10 cellular contexts compared by ENCODE assay signal in genomic region chr7:16419859-16420258, GRCh38. TPM values are rescaled to one million over a fixed set of nuclear protein-coding genes. Genes with fewer than 3 reads are reported as not detected.
DNase-seq lines count a peak whose midpoint lies in the region; ATAC-seq and TF ChIP-seq lines count a peak whose summit lies in the region.
"Had no signal": no experiment of that assay in that cellular context is flagged by ENCODE, and none has a peak within 500 bp of the region (broad histone marks: within the 10 kb centered on the region; RNA-seq: fewer than 3 reads in every experiment).

No MANE protein-coding gene starts in this region.

- H3K27me3 Mint-ChIP-seq in progenitor cell of endocrine pancreas: no peaks in the 10 kb centered on the region

- no TSS peak for BruUV-seq in Panc1 (replicated peaks; lab: Mats Ljungman, UMichigan)

- H3K36me3 ChIP-seq in DOHH2 (ENCODE audit: control insufficient read depth, low read length) (no peaks in the 10 kb centered on the region), Panc1 (ENCODE audit: control insufficient read depth, insufficient read depth, low read length) (no peaks in the 10 kb centered on the region)
- H3K36me3 ChIP-seq: ovary had no signal

- no peaks in the 10 kb centered on the region for H4K20me1 ChIP-seq in DOHH2 (ENCODE audit: control insufficient read depth, insufficient read depth, low read depth, low read length)

- H3K4me1 Mint-ChIP-seq in progenitor cell of endocrine pancreas (ENCODE audit: low read depth): peaks cover 18% of the 10 kb centered on the region

- no peaks in the 10 kb centered on the region for H3K9me2 ChIP-seq in DOHH2 (replicated peaks; ENCODE audit: control insufficient read depth, low read length)

- H3K27me3 ChIP-seq in DOHH2 (ENCODE audit: control insufficient read depth, low read length): no peaks in the 10 kb centered on the region
- H3K27me3 ChIP-seq in Panc1 (ENCODE audit: control insufficient read depth, insufficient read depth, low read length): no peaks in the 10 kb centered on the region
- H3K27me3 ChIP-seq: ovary had no signal

- no peaks in the 10 kb centered on the region; the same call in 1 of the 2 replicates for H3F3A ChIP-seq in DOHH2 (ENCODE audit: control insufficient read depth, insufficient read depth)

- intact Hi-C loops in Panc1 (cut with micrococcal nuclease; ENCODE audit: unreplicated experiment): no loop called here

- H3K36me3 Mint-ChIP-seq in progenitor cell of endocrine pancreas (ENCODE audit: insufficient read depth): no peaks in the 10 kb centered on the region

- peak overlapping the region; percentile 84 for H3K4me3 ChIP-seq in DOHH2 (ENCODE audit: low read length)
- peak overlapping the region; percentile 65 to 80 for H3K4me3 ChIP-seq in Panc1 (ENCODE audit: low read depth in 2 of 2, low read length in 2 of 2)
- H3K4me3 ChIP-seq in epithelial cell of proximal tubule (ENCODE audit: low read depth, low read length): peak overlapping the region; percentile 68

- peak overlapping the region; percentile 93 for H3K4me2 ChIP-seq in DOHH2 (ENCODE audit: low read length)

- no peak for ATAC-seq in Panc1

- no peaks in the 10 kb centered on the region for H3K79me2 ChIP-seq in DOHH2 (ENCODE audit: control insufficient read depth, low read length)

- peak overlapping the region; percentile 99 for H3K27ac Mint-ChIP-seq in progenitor cell of endocrine pancreas

- peak overlapping the region; percentile 88 for H3K4me3 Mint-ChIP-seq in progenitor cell of endocrine pancreas (ENCODE audit: low read depth)

- in situ Hi-C loops in Panc1 (cut with HindIII; ENCODE audit: low pct_unique_long_range_greater_than_20kb, low sequenced_read_pairs): no loop called here

- H3K27ac ChIP-seq in DOHH2 (ENCODE audit: low read depth, low read length): no peak overlapping the region
- peak overlapping the region; percentile 89 for H3K27ac ChIP-seq in Panc1 (ENCODE audit: low read length)

- no peaks in the 10 kb centered on the region for H3K9me3 ChIP-seq in DOHH2 (ENCODE audit: control insufficient read depth, insufficient read depth, low read length)
- no peaks in the 10 kb centered on the region for H3K9me3 ChIP-seq in Panc1 (ENCODE audit: control insufficient read depth, insufficient read depth, low read depth, low read length)
- H3K9me3 ChIP-seq: ovary had no signal

- no peaks in the 10 kb centered on the region for H3K9me3 Mint-ChIP-seq in progenitor cell of endocrine pancreas (ENCODE audit: low read depth)

- no peak for DNase-seq in Panc1 (ENCODE audit: low read depth, low spot score)
- no peak for DNase-seq in epithelial cell of proximal tubule (ENCODE audit: low read depth)
- no peak for DNase-seq in progenitor cell of endocrine pancreas (ENCODE audit: low spot score, unreplicated experiment)
- DNase-seq in germinal center (ENCODE audit: low spot score): no peak
- no peak for DNase-seq in HuH-7.5 (ENCODE audit: low spot score)
- no peak for DNase-seq in erythroblast (lab: John Stamatoyannopoulos, UW)
- DNase-seq in dedifferentiated amniotic fluid mesenchymal stem cell (ENCODE audit: extremely low spot score): no peak

- H3K4me1 ChIP-seq in DOHH2 (ENCODE audit: control insufficient read depth, low read length) (peaks cover 38% of the 10 kb centered on the region), Panc1 (ENCODE audit: control insufficient read depth, insufficient read depth, low read length) (peaks cover 11% of the 10 kb centered on the region)

- POLR2A ChIA-PET in Panc1 (lab: Charles Lee): interaction anchor here (1.5 kb wide), 1 partner anchor 54 kb away, joined by 3 read pairs; no protein-coding TSS in a partner anchor

- no peak for TF ChIP-seq POLR2A in erythroblast (IDR thresholded peaks at IDR 0.05; ENCODE audit: low read length)

- TF ChIP-seq CTCF in DOHH2 (IDR thresholded peaks at IDR 0.05; ENCODE audit: low read depth, low read length, poor library complexity, severe bottlenecking) (no peak), Panc1 (IDR thresholded peaks at IDR 0.05) (no peak), epithelial cell of proximal tubule (conservative IDR thresholded peaks at IDR 0.05; ENCODE audit: low read depth, low read length) (no peak), progenitor cell of endocrine pancreas (IDR thresholded peaks at IDR 0.05; ENCODE audit: unreplicated experiment) (no peak)

- CTCF ChIA-PET in Panc1 (lab: Charles Lee): no interaction called here

RNA-seq across cellular contexts. Expression of gene CRPPA, which starts 1.5 kb away (rescaled TPM):
- total RNA-seq in Panc1 (2021; ENCODE audit: unreplicated experiment) (2.4 TPM), epithelial cell of proximal tubule (0.52 and 1.8 TPM in 2 replicates), progenitor cell of endocrine pancreas (3.8 and 4.5 TPM in 2 replicates)
- 0.40 TPM for polyA plus RNA-seq in Panc1 (2012; ENCODE audit: insufficient read length)
- total RNA-seq: GM12878 had no signal
- polyA plus RNA-seq: GM12878 had no signal

RNA-seq across cellular contexts. Expression of gene SOSTDC1, which starts 45.7 kb away (rescaled TPM):
- not detected for total RNA-seq in Panc1 (2021; ENCODE audit: unreplicated experiment)
- polyA plus RNA-seq in Panc1 (2012; ENCODE audit: insufficient read length): not detected
- 0.29 TPM in 1 of 2 replicates, not detected in the other for total RNA-seq in epithelial cell of proximal tubule
- total RNA-seq in progenitor cell of endocrine pancreas: 0.41 and 0.73 TPM in 2 replicates
- total RNA-seq: GM12878 had no signal
- polyA plus RNA-seq: GM12878 had no signal
